ENCODE assay signal across 1 cellular context in genomic region chr9:111237447-111237846, GRCh38.
TF ChIP-seq lines count a peak whose summit lies in the region.

No MANE protein-coding gene starts in this region.

TF ChIP-seq in GM12878, 131 proteins besides CTCF, POLR2A, EP300 and RAD21:
- TF ChIP-seq SIN3A (IDR thresholded peaks at IDR 0.05; ENCODE audit: low read depth, low read length) (no peak), IKZF1 (conservative IDR thresholded peaks at IDR 0.05) (peak; percentile 34; the same call in 1 of the 2 replicates), FOXK2 (IDR thresholded peaks at IDR 0.05) (no peak), SRF (IDR thresholded peaks at IDR 0.05; ENCODE audit: low read depth in 2 of 2, low read length in 2 of 2) (no peak), MTA2 (IDR thresholded peaks at IDR 0.05; ENCODE audit: low read depth) (no peak), ZNF687 (IDR thresholded peaks at IDR 0.05) (no peak), IKZF2 (IDR thresholded peaks at IDR 0.05) (peak; percentile 39 to 43; a peak in 3 of 4 replicates), CBFB (IDR thresholded peaks at IDR 0.05; ENCODE audit: low read depth) (0 out of 2 replicates have a peak, but pooled peaks have one; percentile 32), ZNF207 (IDR thresholded peaks at IDR 0.05; ENCODE audit: borderline replicate concordance) (no peak), MEF2B (IDR thresholded peaks at IDR 0.05; ENCODE audit: partially characterized antibody, poor library complexity, severe bottlenecking) (no peak), PAX8 (IDR thresholded peaks at IDR 0.05) (no peak), EED (IDR thresholded peaks at IDR 0.05; ENCODE audit: low read depth) (peak; percentile 74), RUNX3 (IDR thresholded peaks at IDR 0.05; ENCODE audit: low read length) (peak; percentile 81), NFXL1 (IDR thresholded peaks at IDR 0.05; ENCODE audit: borderline replicate concordance) (no peak), ZNF24 (IDR thresholded peaks at IDR 0.05) (no peak), MAX (IDR thresholded peaks at IDR 0.05; ENCODE audit: low read depth, low read length) (no peak), MEF2A (IDR thresholded peaks at IDR 0.05; ENCODE audit: insufficient read depth, low read depth, low read length) (no peak), REST (IDR thresholded peaks at IDR 0.05; ENCODE audit: low read depth, low read length) (no peak), BRCA1 (IDR thresholded peaks at IDR 0.05; ENCODE audit: low read depth, low read length) (no peak), BHLHE40 (IDR thresholded peaks at IDR 0.05; ENCODE audit: borderline replicate concordance in 1 of 2, low read depth in 2 of 2, low read length in 1 of 2) (no peak), ZNF622 (IDR thresholded peaks at IDR 0.05) (no peak), MYC (IDR thresholded peaks at IDR 0.05; ENCODE audit: insufficient read depth, insufficient read length, insufficient replicate concordance, low read length, severe bottlenecking) (no peak), HDAC2 (IDR thresholded peaks at IDR 0.05) (no peak), ZBTB33 (IDR thresholded peaks at IDR 0.05) (no peak), RCOR1 (conservative IDR thresholded peaks at IDR 0.05; ENCODE audit: low read depth, low read length) (no peak), RAD51 (IDR thresholded peaks at IDR 0.05) (no peak), NR2C1 (IDR thresholded peaks at IDR 0.05) (no peak), GATAD2B (conservative IDR thresholded peaks at IDR 0.05; ENCODE audit: low read depth) (no peak), ETV6 (conservative IDR thresholded peaks at IDR 0.05 in 1 of 2, IDR thresholded peaks at IDR 0.05 in 1 of 2; ENCODE audit: borderline replicate concordance in 1 of 2, low read depth in 1 of 2) (no peak), SP1 (IDR thresholded peaks at IDR 0.05; ENCODE audit: low read depth, low read length) (no peak), ZNF217 (IDR thresholded peaks at IDR 0.05) (no peak)
- TF ChIP-seq, protein P1, sequence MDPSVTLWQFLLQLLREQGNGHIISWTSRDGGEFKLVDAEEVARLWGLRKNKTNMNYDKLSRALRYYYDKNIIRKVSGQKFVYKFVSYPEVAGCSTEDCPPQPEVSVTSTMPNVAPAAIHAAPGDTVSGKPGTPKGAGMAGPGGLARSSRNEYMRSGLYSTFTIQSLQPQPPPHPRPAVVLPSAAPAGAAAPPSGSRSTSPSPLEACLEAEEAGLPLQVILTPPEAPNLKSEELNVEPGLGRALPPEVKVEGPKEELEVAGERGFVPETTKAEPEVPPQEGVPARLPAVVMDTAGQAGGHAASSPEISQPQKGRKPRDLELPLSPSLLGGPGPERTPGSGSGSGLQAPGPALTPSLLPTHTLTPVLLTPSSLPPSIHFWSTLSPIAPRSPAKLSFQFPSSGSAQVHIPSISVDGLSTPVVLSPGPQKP (IDR thresholded peaks at IDR 0.05; ENCODE audit: low read depth, low read length): no peak
- TF ChIP-seq, protein P2, sequence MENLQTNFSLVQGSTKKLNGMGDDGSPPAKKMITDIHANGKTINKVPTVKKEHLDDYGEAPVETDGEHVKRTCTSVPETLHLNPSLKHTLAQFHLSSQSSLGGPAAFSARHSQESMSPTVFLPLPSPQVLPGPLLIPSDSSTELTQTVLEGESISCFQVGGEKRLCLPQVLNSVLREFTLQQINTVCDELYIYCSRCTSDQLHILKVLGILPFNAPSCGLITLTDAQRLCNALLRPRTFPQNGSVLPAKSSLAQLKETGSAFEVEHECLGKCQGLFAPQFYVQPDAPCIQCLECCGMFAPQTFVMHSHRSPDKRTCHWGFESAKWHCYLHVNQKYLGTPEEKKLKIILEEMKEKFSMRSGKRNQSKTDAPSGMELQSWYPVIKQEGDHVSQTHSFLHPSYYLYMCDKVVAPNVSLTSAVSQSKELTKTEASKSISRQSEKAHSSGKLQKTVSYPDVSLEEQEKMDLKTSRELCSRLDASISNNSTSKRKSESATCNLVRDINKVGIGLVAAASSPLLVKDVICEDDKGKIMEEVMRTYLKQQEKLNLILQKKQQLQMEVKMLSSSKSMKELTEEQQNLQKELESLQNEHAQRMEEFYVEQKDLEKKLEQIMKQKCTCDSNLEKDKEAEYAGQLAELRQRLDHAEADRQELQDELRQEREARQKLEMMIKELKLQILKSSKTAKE (IDR thresholded peaks at IDR 0.05; ENCODE audit: low read depth, poor library complexity, severe bottlenecking): no peak
- TF ChIP-seq, protein P3, sequence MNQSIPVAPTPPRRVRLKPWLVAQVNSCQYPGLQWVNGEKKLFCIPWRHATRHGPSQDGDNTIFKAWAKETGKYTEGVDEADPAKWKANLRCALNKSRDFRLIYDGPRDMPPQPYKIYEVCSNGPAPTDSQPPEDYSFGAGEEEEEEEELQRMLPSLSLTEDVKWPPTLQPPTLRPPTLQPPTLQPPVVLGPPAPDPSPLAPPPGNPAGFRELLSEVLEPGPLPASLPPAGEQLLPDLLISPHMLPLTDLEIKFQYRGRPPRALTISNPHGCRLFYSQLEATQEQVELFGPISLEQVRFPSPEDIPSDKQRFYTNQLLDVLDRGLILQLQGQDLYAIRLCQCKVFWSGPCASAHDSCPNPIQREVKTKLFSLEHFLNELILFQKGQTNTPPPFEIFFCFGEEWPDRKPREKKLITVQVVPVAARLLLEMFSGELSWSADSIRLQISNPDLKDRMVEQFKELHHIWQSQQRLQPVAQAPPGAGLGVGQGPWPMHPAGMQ (IDR thresholded peaks at IDR 0.05; ENCODE audit: borderline replicate concordance): no peak
- TF ChIP-seq, protein P4, sequence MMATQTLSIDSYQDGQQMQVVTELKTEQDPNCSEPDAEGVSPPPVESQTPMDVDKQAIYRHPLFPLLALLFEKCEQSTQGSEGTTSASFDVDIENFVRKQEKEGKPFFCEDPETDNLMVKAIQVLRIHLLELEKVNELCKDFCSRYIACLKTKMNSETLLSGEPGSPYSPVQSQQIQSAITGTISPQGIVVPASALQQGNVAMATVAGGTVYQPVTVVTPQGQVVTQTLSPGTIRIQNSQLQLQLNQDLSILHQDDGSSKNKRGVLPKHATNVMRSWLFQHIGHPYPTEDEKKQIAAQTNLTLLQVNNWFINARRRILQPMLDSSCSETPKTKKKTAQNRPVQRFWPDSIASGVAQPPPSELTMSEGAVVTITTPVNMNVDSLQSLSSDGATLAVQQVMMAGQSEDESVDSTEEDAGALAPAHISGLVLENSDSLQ (IDR thresholded peaks at IDR 0.05): no peak
- TF ChIP-seq, protein P5, sequence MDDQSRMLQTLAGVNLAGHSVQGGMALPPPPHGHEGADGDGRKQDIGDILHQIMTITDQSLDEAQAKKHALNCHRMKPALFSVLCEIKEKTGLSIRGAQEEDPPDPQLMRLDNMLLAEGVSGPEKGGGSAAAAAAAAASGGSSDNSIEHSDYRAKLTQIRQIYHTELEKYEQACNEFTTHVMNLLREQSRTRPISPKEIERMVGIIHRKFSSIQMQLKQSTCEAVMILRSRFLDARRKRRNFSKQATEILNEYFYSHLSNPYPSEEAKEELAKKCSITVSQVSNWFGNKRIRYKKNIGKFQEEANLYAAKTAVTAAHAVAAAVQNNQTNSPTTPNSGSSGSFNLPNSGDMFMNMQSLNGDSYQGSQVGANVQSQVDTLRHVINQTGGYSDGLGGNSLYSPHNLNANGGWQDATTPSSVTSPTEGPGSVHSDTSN (IDR thresholded peaks at IDR 0.05; ENCODE audit: insufficient replicate concordance, low read depth, low read length): no peak
- TF ChIP-seq, protein P6, sequence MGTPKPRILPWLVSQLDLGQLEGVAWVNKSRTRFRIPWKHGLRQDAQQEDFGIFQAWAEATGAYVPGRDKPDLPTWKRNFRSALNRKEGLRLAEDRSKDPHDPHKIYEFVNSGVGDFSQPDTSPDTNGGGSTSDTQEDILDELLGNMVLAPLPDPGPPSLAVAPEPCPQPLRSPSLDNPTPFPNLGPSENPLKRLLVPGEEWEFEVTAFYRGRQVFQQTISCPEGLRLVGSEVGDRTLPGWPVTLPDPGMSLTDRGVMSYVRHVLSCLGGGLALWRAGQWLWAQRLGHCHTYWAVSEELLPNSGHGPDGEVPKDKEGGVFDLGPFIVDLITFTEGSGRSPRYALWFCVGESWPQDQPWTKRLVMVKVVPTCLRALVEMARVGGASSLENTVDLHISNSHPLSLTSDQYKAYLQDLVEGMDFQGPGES (IDR thresholded peaks at IDR 0.05): no peak
